Comparison of ENCODE assay signal across 24 cellular contexts in the genomic region with DNA sequence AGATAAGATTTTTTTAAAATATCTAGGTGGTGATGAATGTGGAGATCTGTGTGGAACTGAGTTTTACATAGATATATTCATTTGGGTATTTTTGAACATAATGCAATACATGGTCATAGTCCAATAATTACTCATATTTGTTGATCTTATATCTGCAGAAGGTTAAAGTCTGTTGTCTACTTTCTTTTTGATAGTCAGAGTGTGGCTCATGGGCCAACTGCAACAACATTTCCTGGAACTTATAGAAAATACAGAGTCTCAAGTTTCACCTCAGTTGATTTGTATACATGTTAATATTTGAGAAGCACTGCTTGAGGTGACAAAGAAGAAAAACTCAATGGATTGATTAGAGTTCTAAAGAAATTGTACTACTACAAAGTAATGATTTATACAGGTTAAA.
A peak's percentile ranks its signal among the peaks of the same experiment; 100 is the strongest.
DNase-seq lines count a peak whose midpoint lies in the region; ATAC-seq and TF ChIP-seq lines count a peak whose summit lies in the region.
"Had no signal": no experiment of that assay in that cellular context is flagged by ENCODE, and none has a peak within 500 bp of the region (broad histone marks: within the 10 kb centered on the region; RNA-seq: fewer than 3 reads in every experiment).

No MANE protein-coding gene starts in this region.

- peak; percentile 31 for ATAC-seq in stimulated activated effector memory CD8-positive, alpha-beta T cell treated with anti-CD3 and anti-CD28 coated beads, Interleukin-12 subunit alpha, Interleukin-12 subunit beta, amount 100 ng/mL, for 72 hours
- no peak for ATAC-seq in GM18907 (IDR thresholded peaks at IDR 0.05; ENCODE audit: unreplicated experiment)
- ATAC-seq: A549, GM12878 had no signal

- H3K27ac Mint-ChIP-seq in MCF 10A (ENCODE audit: low read depth, unreplicated experiment) = no peak overlapping the region
- no peak overlapping the region for H3K27ac Mint-ChIP-seq in stimulated activated effector memory CD8-positive, alpha-beta T cell treated with anti-CD3 and anti-CD28 coated beads, Interleukin-12 subunit alpha, Interleukin-12 subunit beta, amount 100 ng/mL, for 72 hours
- H3K27ac Mint-ChIP-seq: CD14-positive monocyte; CD4-positive, alpha-beta memory T cell; CD4-positive, CD25-positive, alpha-beta regulatory T cell; CD8-positive, alpha-beta memory T cell had no signal

- H2AFZ ChIP-seq in mammary epithelial cell (ENCODE audit: low read depth, low read length) = no peak overlapping the region

- H3K4me1 Mint-ChIP-seq in MCF 10A (ENCODE audit: insufficient read depth, unreplicated experiment) = no peaks in the 10 kb centered on the region
- H3K4me1 Mint-ChIP-seq in stimulated activated effector memory CD8-positive, alpha-beta T cell treated with anti-CD3 and anti-CD28 coated beads, Interleukin-12 subunit alpha, Interleukin-12 subunit beta, amount 100 ng/mL, for 72 hours = no peaks in the 10 kb centered on the region
- H3K4me1 Mint-ChIP-seq: CD14-positive monocyte; CD4-positive, alpha-beta memory T cell; CD4-positive, CD25-positive, alpha-beta regulatory T cell; CD8-positive, alpha-beta memory T cell had no signal

- H4K20me1 ChIP-seq in mammary epithelial cell (ENCODE audit: insufficient read depth, low read length) = no peaks in the 10 kb centered on the region
- H4K20me1 ChIP-seq: BLaER1 had no signal

- TF ChIP-seq CTCF in MCF 10A (IDR thresholded peaks at IDR 0.05; ENCODE audit: unreplicated experiment) (no peak), mammary epithelial cell (conservative IDR thresholded peaks at IDR 0.05 in 1 of 2, IDR thresholded peaks at IDR 0.05 in 1 of 2; ENCODE audit: extremely low read depth in 1 of 2, insufficient read depth in 1 of 2, low read depth in 1 of 2, low read length in 2 of 2) (no peak), epithelial cell of esophagus (IDR thresholded peaks at IDR 0.05; ENCODE audit: insufficient read depth, low read depth, low read length, missing control alignments) (no peak), thyroid gland (IDR thresholded peaks at IDR 0.05) (no peak)

- H3K9ac ChIP-seq in mammary epithelial cell (ENCODE audit: insufficient read depth, low read length) = no peak overlapping the region
- H3K9ac ChIP-seq: BLaER1 had no signal

- H3K27me3 Mint-ChIP-seq in MCF 10A (ENCODE audit: insufficient read depth, unreplicated experiment) = no peaks in the 10 kb centered on the region
- H3K27me3 Mint-ChIP-seq: CD4-positive, alpha-beta memory T cell; CD4-positive, CD25-positive, alpha-beta regulatory T cell had no signal

- H3K36me3 ChIP-seq in mammary epithelial cell (ENCODE audit: insufficient read depth, low read length) (no peaks in the 10 kb centered on the region), thyroid gland (no peaks in the 10 kb centered on the region)
- H3K36me3 ChIP-seq: BE2C, BLaER1 had no signal

- TF ChIP-seq POLR2A in thyroid gland (IDR thresholded peaks at IDR 0.05) = no peak

- H3K27ac ChIP-seq in mammary epithelial cell (ENCODE audit: insufficient read depth, low read depth, low read length) (no peak overlapping the region), thyroid gland (no peak overlapping the region)
- H3K27ac ChIP-seq: 22Rv1, A549, BLaER1 had no signal

- in situ Hi-C loops in mammary epithelial cell (cut with MboI; ENCODE audit: low sequenced_read_pairs in 2 of 2) = no loop called here

- H3K9me3 ChIP-seq in mammary epithelial cell (replicated peaks; ENCODE audit: insufficient read depth, low read length) = no peaks in the 10 kb centered on the region
- H3K9me3 ChIP-seq in thyroid gland = no peaks in the 10 kb centered on the region
- H3K9me3 ChIP-seq: A549, BE2C, BLaER1 had no signal

- POLR2A ChIA-PET in MCF 10A (lab: Yijun Ruan, JAX) = no interaction called here

- no peaks in the 10 kb centered on the region for H3K4me1 ChIP-seq in mammary epithelial cell (ENCODE audit: insufficient read depth, low read length)
- H3K4me1 ChIP-seq in thyroid gland = no peaks in the 10 kb centered on the region
- H3K4me1 ChIP-seq: A549, BE2C, BLaER1 had no signal

- dilution Hi-C loops in mammary epithelial cell (cut with HindIII; ENCODE audit: low sequenced_read_pairs) = no loop called here

- CTCF ChIA-PET in MCF 10A (lab: Yijun Ruan, JAX) (no interaction called here), mammary epithelial cell (lab: Charles Lee; ENCODE audit: low non-redundant PET) (no interaction called here)

- no peaks in the 10 kb centered on the region for H3K36me3 Mint-ChIP-seq in MCF 10A (ENCODE audit: insufficient read depth, unreplicated experiment)
- H3K36me3 Mint-ChIP-seq in stimulated activated effector memory CD8-positive, alpha-beta T cell treated with anti-CD3 and anti-CD28 coated beads, Interleukin-12 subunit alpha, Interleukin-12 subunit beta, amount 100 ng/mL, for 72 hours = no peaks in the 10 kb centered on the region
- H3K36me3 Mint-ChIP-seq: CD14-positive monocyte; CD4-positive, alpha-beta memory T cell; CD4-positive, CD25-positive, alpha-beta regulatory T cell; CD8-positive, alpha-beta memory T cell had no signal

- BruUV-seq in MCF 10A (replicated peaks; lab: Mats Ljungman, UMichigan) (no TSS peak), mammary epithelial cell (replicated peaks; lab: Mats Ljungman, UMichigan) (no TSS peak)

- no peaks in the 10 kb centered on the region for H3K79me2 ChIP-seq in mammary epithelial cell (ENCODE audit: insufficient read depth, low read length)

- H3K4me3 ChIP-seq in mammary epithelial cell (replicated peaks in 1 of 3; ENCODE audit: insufficient read depth in 1 of 3, low read depth in 2 of 3, low read length in 3 of 3) (no peak overlapping the region), epithelial cell of esophagus (ENCODE audit: low read length) (no peak overlapping the region), thyroid gland (replicated peaks in 1 of 3) (no peak overlapping the region)
- H3K4me3 ChIP-seq: A549, BLaER1, GM12878 had no signal

- DNase-seq in MCF 10A (ENCODE audit: unreplicated experiment) = peak; percentile 1
- DNase-seq in mammary epithelial cell = no peak
- peak; percentile 9 for DNase-seq in epithelial cell of esophagus (ENCODE audit: low read depth)
- DNase-seq in stimulated activated effector memory CD8-positive, alpha-beta T cell treated with anti-CD3 and anti-CD28 coated beads, Interleukin-12 subunit alpha, Interleukin-12 subunit beta, amount 100 ng/mL, for 72 hours (ENCODE audit: low spot score in 2 of 2) = no peak
- DNase-seq in thyroid gland = no peak
- DNase-seq: BE2C; C1 segment of cervical spinal cord; CD4-positive, alpha-beta memory T cell; CD4-positive, CD25-positive, alpha-beta regulatory T cell; CD8-positive, alpha-beta memory T cell; COR-L47; DMS 273 treated with DMSO at 0.1 percent for 48 hours; DMS153; DMS53; DMS79; DND-41; EL; GDM1 had no signal

- H3K4me2 ChIP-seq in mammary epithelial cell (ENCODE audit: insufficient read depth, low read depth, low read length) = no peak overlapping the region
- H3K4me2 ChIP-seq: A549, BLaER1 had no signal

- H3K9me3 Mint-ChIP-seq in MCF 10A (ENCODE audit: unreplicated experiment) = no peaks in the 10 kb centered on the region
- no peaks in the 10 kb centered on the region for H3K9me3 Mint-ChIP-seq in stimulated activated effector memory CD8-positive, alpha-beta T cell treated with anti-CD3 and anti-CD28 coated beads, Interleukin-12 subunit alpha, Interleukin-12 subunit beta, amount 100 ng/mL, for 72 hours
- H3K9me3 Mint-ChIP-seq: CD8-positive, alpha-beta memory T cell had no signal

- intact Hi-C loops in MCF 10A (cut with micrococcal nuclease) (no loop called here), mammary epithelial cell (cut with micrococcal nuclease) (no loop called here), thyroid gland (cut with DNase I) (no loop called here)

- H3K27me3 ChIP-seq in mammary epithelial cell (ENCODE audit: insufficient read depth, low read length) (no peaks in the 10 kb centered on the region), thyroid gland (no peaks in the 10 kb centered on the region)
- H3K27me3 ChIP-seq: BE2C, BLaER1 had no signal

- no peak overlapping the region for H3K4me3 Mint-ChIP-seq in MCF 10A (ENCODE audit: unreplicated experiment)
- no peak overlapping the region for H3K4me3 Mint-ChIP-seq in stimulated activated effector memory CD8-positive, alpha-beta T cell treated with anti-CD3 and anti-CD28 coated beads, Interleukin-12 subunit alpha, Interleukin-12 subunit beta, amount 100 ng/mL, for 72 hours
- H3K4me3 Mint-ChIP-seq: CD14-positive monocyte; CD4-positive, alpha-beta memory T cell; CD4-positive, CD25-positive, alpha-beta regulatory T cell; CD8-positive, alpha-beta memory T cell had no signal

Comparison
In these comparisons a context has a peak if more than half of its experiments do, and no peak if none do; other contexts are left out.
1. DNase-seq: peak in MCF 10A (single experiment) and epithelial cell of esophagus (single experiment); none in mammary epithelial cell (single experiment), stimulated activated effector memory CD8-positive, alpha-beta T cell treated with anti-CD3 and anti-CD28 coated beads, Interleukin-12 subunit alpha, Interleukin-12 subunit beta, amount 100 ng/mL, for 72 hours (0 of 2) and thyroid gland (0 of 2).